In the genomic region with DNA sequence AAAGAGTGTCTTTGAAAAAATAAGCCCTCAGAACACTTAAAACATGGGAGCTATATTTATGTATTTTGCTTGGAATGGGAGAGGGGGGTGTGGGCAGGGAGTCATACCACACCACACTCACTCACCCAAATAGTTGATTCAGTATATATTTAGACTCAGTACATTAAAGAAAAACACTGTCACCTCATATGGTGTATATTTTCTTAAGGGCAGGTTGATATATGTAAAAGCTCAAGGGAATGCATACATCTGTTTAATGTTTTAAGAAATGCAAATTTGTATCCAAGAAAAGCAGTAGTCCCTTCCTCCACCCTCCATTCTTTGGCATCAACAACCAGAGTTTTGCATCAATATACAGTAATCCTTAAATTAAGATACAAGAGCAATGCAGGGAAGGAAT, we compare ENCODE assay signal across 8 cellular contexts. TPM values are rescaled to one million over a fixed set of nuclear protein-coding genes. Genes with fewer than 3 reads are reported as not detected.
DNase-seq lines count a peak whose midpoint lies in the region; ATAC-seq lines count a peak whose summit lies in the region.

No MANE protein-coding gene starts in this region.

- POLR2A ChIA-PET in activated CD4-positive, alpha-beta T cell treated with anti-CD3 and anti-CD28 coated beads, Interleukin-2, amount 10 ng/mL, durations not matched to agents 7 days and 5 days (lab: Charles Lee), result interaction anchor here (0.6 kb wide), 1 partner anchor 108 kb away, joined by 3 read pairs; no protein-coding TSS in a partner anchor

- peaks cover 9% of the 10 kb centered on the region for H3K36me3 ChIP-seq in thymus (ENCODE audit: control insufficient read depth, insufficient read depth)

- H3K9me3 ChIP-seq in thymus (ENCODE audit: control insufficient read depth), result no peaks in the 10 kb centered on the region

- peaks cover 9% of the 10 kb centered on the region for H3K36me3 Mint-ChIP-seq in activated CD4-positive, alpha-beta T cell treated with anti-CD3 and anti-CD28 coated beads, Interleukin-2, amount 10 ng/mL, durations not matched to agents 7 days and 5 days (ENCODE audit: low read depth)
- H3K36me3 Mint-ChIP-seq in activated naive CD4-positive, alpha-beta T cell treated with anti-CD3 and anti-CD28 coated beads, Interleukin-2, amount 50 U/mL, for 72 hours, result no peaks in the 10 kb centered on the region
- H3K36me3 Mint-ChIP-seq in immature natural killer cell, result peaks cover 0 to 8% (median 7%) of the 10 kb centered on the region in 3 donors

- H3K9me3 Mint-ChIP-seq in activated CD4-positive, alpha-beta T cell treated with anti-CD3 and anti-CD28 coated beads, Interleukin-2, amount 10 ng/mL, durations not matched to agents 7 days and 5 days, result no peaks in the 10 kb centered on the region
- no peaks in the 10 kb centered on the region for H3K9me3 Mint-ChIP-seq in activated naive CD4-positive, alpha-beta T cell treated with anti-CD3 and anti-CD28 coated beads, Interleukin-2, amount 50 U/mL, for 72 hours
- no peaks in the 10 kb centered on the region for H3K9me3 Mint-ChIP-seq in immature natural killer cell

- peak overlapping the region; percentile 87 for H3K4me3 Mint-ChIP-seq in activated CD4-positive, alpha-beta T cell treated with anti-CD3 and anti-CD28 coated beads, Interleukin-2, amount 10 ng/mL, durations not matched to agents 7 days and 5 days
- peak overlapping the region; percentile 89 to 92 (median 91) for H3K4me3 Mint-ChIP-seq in immature natural killer cell

- ATAC-seq in activated naive CD4-positive, alpha-beta T cell treated with anti-CD3 and anti-CD28 coated beads, Interleukin-2, amount 50 U/mL, for 72 hours, result no peak
- ATAC-seq in HG03432 (IDR thresholded peaks at IDR 0.05; ENCODE audit: unreplicated experiment), result no peak

- peaks cover 22% of the 10 kb centered on the region for H3K4me1 Mint-ChIP-seq in activated CD4-positive, alpha-beta T cell treated with anti-CD3 and anti-CD28 coated beads, Interleukin-2, amount 10 ng/mL, durations not matched to agents 7 days and 5 days
- peaks cover 9 to 22% of the 10 kb centered on the region in 2 donors for H3K4me1 Mint-ChIP-seq in immature natural killer cell

- H3K27me3 ChIP-seq in thymus (ENCODE audit: control insufficient read depth, insufficient read depth), result no peaks in the 10 kb centered on the region

- no peak for DNase-seq in activated CD4-positive, alpha-beta T cell treated with anti-CD3 and anti-CD28 coated beads, Interleukin-2, amount 10 ng/mL, durations not matched to agents 7 days and 5 days
- DNase-seq in activated CD4-positive, alpha-beta T cell treated with anti-CD3 and anti-CD28 coated beads, Interleukin-2, amount 50 U/mL, for 48 hours, result no peak
- no peak for DNase-seq in activated naive CD4-positive, alpha-beta T cell treated with anti-CD3 and anti-CD28 coated beads, Interleukin-2, amount 50 U/mL, for 72 hours (ENCODE audit: low spot score in 2 of 2)
- DNase-seq in immature natural killer cell (no peak), NCI-H1092 treated with DMSO at 0.1 percent for 48 hours (lab: John Stamatoyannopoulos, UW) (no peak)
- no peak for DNase-seq in stimulated activated CD4-positive, alpha-beta T cell treated with anti-CD3 and anti-CD28 coated beads, Interleukin-2, amount 100 ng/mL, for 24 hours

- H3K4me1 ChIP-seq in thymus (ENCODE audit: control insufficient read depth, insufficient read depth, low read length), result peaks cover 4% of the 10 kb centered on the region

- peak overlapping the region; percentile 84 for H3K4me3 ChIP-seq in thymus (ENCODE audit: low read length)

- CTCF ChIA-PET in activated CD4-positive, alpha-beta T cell treated with anti-CD3 and anti-CD28 coated beads, Interleukin-2, amount 10 ng/mL, durations not matched to agents 7 days and 5 days (lab: Charles Lee), result no interaction called here

- H3K27me3 Mint-ChIP-seq in activated CD4-positive, alpha-beta T cell treated with anti-CD3 and anti-CD28 coated beads, Interleukin-2, amount 10 ng/mL, durations not matched to agents 7 days and 5 days, result peaks cover under 1% of the 10 kb centered on the region
- H3K27me3 Mint-ChIP-seq in immature natural killer cell (ENCODE audit: low read depth in 3 of 3), result peaks cover 2 to 15% (median 3%) of the 10 kb centered on the region in 3 donors

- no peak overlapping the region for H3K27ac ChIP-seq in thymus (ENCODE audit: low read depth)

- H3K27ac Mint-ChIP-seq in activated CD4-positive, alpha-beta T cell treated with anti-CD3 and anti-CD28 coated beads, Interleukin-2, amount 10 ng/mL, durations not matched to agents 7 days and 5 days, result peak overlapping the region; percentile 95
- H3K27ac Mint-ChIP-seq in activated naive CD4-positive, alpha-beta T cell treated with anti-CD3 and anti-CD28 coated beads, Interleukin-2, amount 50 U/mL, for 72 hours, result peak overlapping the region; percentile 81 to 83
- peak overlapping the region; percentile 76 to 90 (median 84) for H3K27ac Mint-ChIP-seq in immature natural killer cell

RNA-seq across cellular contexts. Expression of gene NFYB, which starts 1.4 kb away (rescaled TPM):
- 10 to 100 TPM; 26.8 to 30.2 TPM for total RNA-seq in activated CD4-positive, alpha-beta T cell treated with anti-CD3 and anti-CD28 coated beads, Interleukin-2, amount 10 ng/mL, durations not matched to agents 7 days and 5 days
- 10 to 100 TPM; 17.6 to 18.2 TPM for total RNA-seq in activated naive CD4-positive, alpha-beta T cell treated with anti-CD3 and anti-CD28 coated beads, Interleukin-2, amount 50 U/mL, for 72 hours
- 10 to 100 TPM; 26.2 to 58.7 (median 36.9) TPM for polyA plus RNA-seq in immature natural killer cell
- polyA plus RNA-seq in thymus, result 37.1 TPM
